ENCODE assay signal across 10 cellular contexts in genomic region chr2:228318218-228318617, GRCh38.
DNase-seq lines count a peak whose midpoint lies in the region; ATAC-seq and TF ChIP-seq lines count a peak whose summit lies in the region.
"Had no signal": no experiment of that assay in that cellular context is flagged by ENCODE, and none has a peak within 500 bp of the region (broad histone marks: within the 10 kb centered on the region; RNA-seq: fewer than 3 reads in every experiment).

No MANE protein-coding gene starts in this region.

- H3K9me3 ChIP-seq in BE2C (no peaks in the 10 kb centered on the region), ascending aorta (no peaks in the 10 kb centered on the region)

- intact Hi-C loops in ascending aorta (cut with DNase I) = no loop called here

- no peaks in the 10 kb centered on the region for H3K27me3 Mint-ChIP-seq in nephron progenitor cell (ENCODE audit: low read depth, poor library complexity)

- no peaks in the 10 kb centered on the region for H3K36me3 Mint-ChIP-seq in nephron progenitor cell (ENCODE audit: low read depth)
- H3K36me3 Mint-ChIP-seq: immature natural killer cell had no signal

- TF ChIP-seq CTCF in GM12873 (IDR thresholded peaks at IDR 0.05; ENCODE audit: insufficient read depth, low read depth, low read length, missing control alignments) = peak; percentile 51
- peak; percentile 33 for TF ChIP-seq CTCF in astrocyte of the spinal cord (IDR thresholded peaks at IDR 0.05; ENCODE audit: low read depth, low read length)
- peak; percentile 62 for TF ChIP-seq CTCF in nephron progenitor cell (IDR thresholded peaks at IDR 0.05)
- no peak for TF ChIP-seq CTCF in BE2C (IDR thresholded peaks at IDR 0.05; ENCODE audit: low read depth, low read length)
- peak in 1 of 3 experiments; percentile 5 for TF ChIP-seq CTCF in ascending aorta (IDR thresholded peaks at IDR 0.05)

- H3K4me3 ChIP-seq in astrocyte of the spinal cord (ENCODE audit: low read depth, low read length) (no peak overlapping the region), BE2C (ENCODE audit: low read depth, low read length) (no peak overlapping the region), ascending aorta (no peak overlapping the region)
- H3K4me3 ChIP-seq: SJSA1 had no signal

- H3K27ac ChIP-seq in ascending aorta = no peak overlapping the region
- H3K27ac ChIP-seq: SJSA1 had no signal

- no peaks in the 10 kb centered on the region for H3K27me3 ChIP-seq in BE2C
- H3K27me3 ChIP-seq in ascending aorta = no peaks in the 10 kb centered on the region
- H3K27me3 ChIP-seq: SJSA1 had no signal

- DNase-seq in M059J (ENCODE audit: low read depth) (peak; percentile 49), astrocyte of the spinal cord (ENCODE audit: low read depth, low spot score) (peak; percentile 8), nephron progenitor cell (peak; percentile 28), DMS79 (lab: John Stamatoyannopoulos, UW) (no peak), BE2C (no peak), ascending aorta (ENCODE audit: low spot score in 2 of 2) (no peak)
- DNase-seq: immature natural killer cell had no signal

- in situ Hi-C loops in astrocyte of the spinal cord (cut with HindIII; ENCODE audit: low sequenced_read_pairs) = no loop called here

- no peaks in the 10 kb centered on the region for H3K9me3 Mint-ChIP-seq in nephron progenitor cell

- H3K4me1 Mint-ChIP-seq in nephron progenitor cell = peaks cover 9% of the 10 kb centered on the region
- H3K4me1 Mint-ChIP-seq: immature natural killer cell had no signal

- no peak overlapping the region for H3K27ac Mint-ChIP-seq in nephron progenitor cell
- H3K27ac Mint-ChIP-seq: immature natural killer cell had no signal

- no peak for ATAC-seq in GM21515 (IDR thresholded peaks at IDR 0.05; ENCODE audit: unreplicated experiment)

- H3K36me3 ChIP-seq in BE2C (no peaks in the 10 kb centered on the region), ascending aorta (no peaks in the 10 kb centered on the region)
- H3K36me3 ChIP-seq: SJSA1 had no signal

- no peak overlapping the region for H3K4me3 Mint-ChIP-seq in nephron progenitor cell
- H3K4me3 Mint-ChIP-seq: immature natural killer cell had no signal

- H3K4me1 ChIP-seq in BE2C (no peaks in the 10 kb centered on the region), ascending aorta (no peaks in the 10 kb centered on the region)
- H3K4me1 ChIP-seq: SJSA1 had no signal

Comparison
In these comparisons a context has a peak if more than half of its experiments do, and no peak if none do; other contexts are left out.
1. DNase-seq: peak in M059J (single experiment), astrocyte of the spinal cord (single experiment) and nephron progenitor cell (single experiment); none in DMS79 (single experiment), BE2C (single experiment) and ascending aorta (0 of 2).